In the genomic region with DNA sequence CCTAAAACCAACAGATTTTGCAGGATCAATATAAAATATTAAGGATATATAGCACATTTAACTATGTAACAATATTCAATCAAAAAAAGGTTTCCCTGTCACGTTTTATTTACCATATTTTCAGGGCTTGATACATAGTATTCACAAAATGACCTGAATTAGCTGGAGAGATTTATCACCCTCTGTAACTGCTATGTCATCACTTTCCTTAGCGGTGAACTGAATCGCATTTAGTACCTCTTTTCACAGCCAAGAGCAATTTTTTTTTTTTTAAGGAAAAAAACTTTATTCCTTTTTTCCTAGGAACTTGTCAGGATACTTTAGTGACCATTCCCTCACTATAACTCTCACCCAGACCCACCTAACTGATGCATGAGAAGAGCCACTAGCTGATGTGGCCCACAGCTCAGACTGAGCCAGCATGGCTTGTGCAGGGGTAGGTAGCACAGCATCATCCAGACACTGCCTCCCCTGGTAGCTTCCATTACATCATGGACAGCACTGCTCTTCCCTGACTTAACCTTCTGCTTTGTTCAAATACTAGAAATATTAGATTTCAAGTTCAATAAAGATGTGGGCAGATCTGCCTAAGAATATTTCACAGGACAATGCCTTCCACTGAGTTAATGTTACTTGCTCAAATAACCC, we compare ENCODE assay signal across 4 cellular contexts.
TF ChIP-seq lines count a peak whose summit lies in the region.

No MANE protein-coding gene starts in this region.

TF ChIP-seq in SK-N-SH treated with all-trans-retinoic acid at 6 μM for 48 hours, 23 proteins besides CTCF, POLR2A, EP300 and RAD21 (continued from another document):
- no peak for TF ChIP-seq GLIS3 (CRISPR knock-in tag; IDR thresholded peaks at IDR 0.05)
- TF ChIP-seq, protein P1, sequence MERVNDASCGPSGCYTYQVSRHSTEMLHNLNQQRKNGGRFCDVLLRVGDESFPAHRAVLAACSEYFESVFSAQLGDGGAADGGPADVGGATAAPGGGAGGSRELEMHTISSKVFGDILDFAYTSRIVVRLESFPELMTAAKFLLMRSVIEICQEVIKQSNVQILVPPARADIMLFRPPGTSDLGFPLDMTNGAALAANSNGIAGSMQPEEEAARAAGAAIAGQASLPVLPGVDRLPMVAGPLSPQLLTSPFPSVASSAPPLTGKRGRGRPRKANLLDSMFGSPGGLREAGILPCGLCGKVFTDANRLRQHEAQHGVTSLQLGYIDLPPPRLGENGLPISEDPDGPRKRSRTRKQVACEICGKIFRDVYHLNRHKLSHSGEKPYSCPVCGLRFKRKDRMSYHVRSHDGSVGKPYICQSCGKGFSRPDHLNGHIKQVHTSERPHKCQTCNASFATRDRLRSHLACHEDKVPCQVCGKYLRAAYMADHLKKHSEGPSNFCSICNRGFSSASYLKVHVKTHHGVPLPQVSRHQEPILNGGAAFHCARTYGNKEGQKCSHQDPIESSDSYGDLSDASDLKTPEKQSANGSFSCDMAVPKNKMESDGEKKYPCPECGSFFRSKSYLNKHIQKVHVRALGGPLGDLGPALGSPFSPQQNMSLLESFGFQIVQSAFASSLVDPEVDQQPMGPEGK (CRISPR knock-in tag; IDR thresholded peaks at IDR 0.05; ENCODE audit: borderline replicate concordance): no peak
- TF ChIP-seq ZFP3 (CRISPR knock-in tag; IDR thresholded peaks at IDR 0.05): no peak
- TF ChIP-seq CSDC2 (CRISPR knock-in tag; IDR thresholded peaks at IDR 0.05): no peak
- TF ChIP-seq ZNF70 (CRISPR knock-in tag; IDR thresholded peaks at IDR 0.05): no peak
- no peak for TF ChIP-seq ZNF8 (CRISPR knock-in tag; IDR thresholded peaks at IDR 0.05)
- no peak for TF ChIP-seq ARNTL (CRISPR knock-in tag; IDR thresholded peaks at IDR 0.05; ENCODE audit: borderline replicate concordance, low read depth)
- no peak for TF ChIP-seq ZNF565 (CRISPR knock-in tag; conservative IDR thresholded peaks at IDR 0.05; ENCODE audit: low read depth)
- TF ChIP-seq, protein P2, sequence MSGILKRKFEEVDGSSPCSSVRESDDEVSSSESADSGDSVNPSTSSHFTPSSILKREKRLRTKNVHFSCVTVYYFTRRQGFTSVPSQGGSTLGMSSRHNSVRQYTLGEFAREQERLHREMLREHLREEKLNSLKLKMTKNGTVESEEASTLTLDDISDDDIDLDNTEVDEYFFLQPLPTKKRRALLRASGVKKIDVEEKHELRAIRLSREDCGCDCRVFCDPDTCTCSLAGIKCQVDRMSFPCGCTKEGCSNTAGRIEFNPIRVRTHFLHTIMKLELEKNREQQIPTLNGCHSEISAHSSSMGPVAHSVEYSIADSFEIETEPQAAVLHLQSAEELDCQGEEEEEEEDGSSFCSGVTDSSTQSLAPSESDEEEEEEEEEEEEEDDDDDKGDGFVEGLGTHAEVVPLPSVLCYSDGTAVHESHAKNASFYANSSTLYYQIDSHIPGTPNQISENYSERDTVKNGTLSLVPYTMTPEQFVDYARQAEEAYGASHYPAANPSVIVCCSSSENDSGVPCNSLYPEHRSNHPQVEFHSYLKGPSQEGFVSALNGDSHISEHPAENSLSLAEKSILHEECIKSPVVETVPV (CRISPR knock-in tag; IDR thresholded peaks at IDR 0.05): no peak

TF ChIP-seq in SK-N-SH, 30 proteins besides CTCF, POLR2A, EP300 and RAD21 (continued from another document):
- TF ChIP-seq, protein P3, sequence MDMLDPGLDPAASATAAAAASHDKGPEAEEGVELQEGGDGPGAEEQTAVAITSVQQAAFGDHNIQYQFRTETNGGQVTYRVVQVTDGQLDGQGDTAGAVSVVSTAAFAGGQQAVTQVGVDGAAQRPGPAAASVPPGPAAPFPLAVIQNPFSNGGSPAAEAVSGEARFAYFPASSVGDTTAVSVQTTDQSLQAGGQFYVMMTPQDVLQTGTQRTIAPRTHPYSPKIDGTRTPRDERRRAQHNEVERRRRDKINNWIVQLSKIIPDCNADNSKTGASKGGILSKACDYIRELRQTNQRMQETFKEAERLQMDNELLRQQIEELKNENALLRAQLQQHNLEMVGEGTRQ (IDR thresholded peaks at IDR 0.05; ENCODE audit: borderline replicate concordance, low read depth, low read length): no peak
- TF ChIP-seq, protein P4, sequence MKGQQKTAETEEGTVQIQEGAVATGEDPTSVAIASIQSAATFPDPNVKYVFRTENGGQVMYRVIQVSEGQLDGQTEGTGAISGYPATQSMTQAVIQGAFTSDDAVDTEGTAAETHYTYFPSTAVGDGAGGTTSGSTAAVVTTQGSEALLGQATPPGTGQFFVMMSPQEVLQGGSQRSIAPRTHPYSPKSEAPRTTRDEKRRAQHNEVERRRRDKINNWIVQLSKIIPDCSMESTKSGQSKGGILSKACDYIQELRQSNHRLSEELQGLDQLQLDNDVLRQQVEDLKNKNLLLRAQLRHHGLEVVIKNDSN (IDR thresholded peaks at IDR 0.05; ENCODE audit: borderline replicate concordance, low read depth): no peak
- TF ChIP-seq, protein P5, sequence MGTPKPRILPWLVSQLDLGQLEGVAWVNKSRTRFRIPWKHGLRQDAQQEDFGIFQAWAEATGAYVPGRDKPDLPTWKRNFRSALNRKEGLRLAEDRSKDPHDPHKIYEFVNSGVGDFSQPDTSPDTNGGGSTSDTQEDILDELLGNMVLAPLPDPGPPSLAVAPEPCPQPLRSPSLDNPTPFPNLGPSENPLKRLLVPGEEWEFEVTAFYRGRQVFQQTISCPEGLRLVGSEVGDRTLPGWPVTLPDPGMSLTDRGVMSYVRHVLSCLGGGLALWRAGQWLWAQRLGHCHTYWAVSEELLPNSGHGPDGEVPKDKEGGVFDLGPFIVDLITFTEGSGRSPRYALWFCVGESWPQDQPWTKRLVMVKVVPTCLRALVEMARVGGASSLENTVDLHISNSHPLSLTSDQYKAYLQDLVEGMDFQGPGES (IDR thresholded peaks at IDR 0.05; ENCODE audit: low read depth, low read length): no peak
- TF ChIP-seq TAF1 (IDR thresholded peaks at IDR 0.05; ENCODE audit: borderline replicate concordance, low read depth, low read length): no peak
- TF ChIP-seq FOSL2 (IDR thresholded peaks at IDR 0.05; ENCODE audit: borderline replicate concordance, low read depth): no peak
- no peak for TF ChIP-seq NRF1 (IDR thresholded peaks at IDR 0.05; ENCODE audit: low read depth, low read length)
- TF ChIP-seq, protein P6, sequence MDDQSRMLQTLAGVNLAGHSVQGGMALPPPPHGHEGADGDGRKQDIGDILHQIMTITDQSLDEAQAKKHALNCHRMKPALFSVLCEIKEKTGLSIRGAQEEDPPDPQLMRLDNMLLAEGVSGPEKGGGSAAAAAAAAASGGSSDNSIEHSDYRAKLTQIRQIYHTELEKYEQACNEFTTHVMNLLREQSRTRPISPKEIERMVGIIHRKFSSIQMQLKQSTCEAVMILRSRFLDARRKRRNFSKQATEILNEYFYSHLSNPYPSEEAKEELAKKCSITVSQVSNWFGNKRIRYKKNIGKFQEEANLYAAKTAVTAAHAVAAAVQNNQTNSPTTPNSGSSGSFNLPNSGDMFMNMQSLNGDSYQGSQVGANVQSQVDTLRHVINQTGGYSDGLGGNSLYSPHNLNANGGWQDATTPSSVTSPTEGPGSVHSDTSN (IDR thresholded peaks at IDR 0.05): no peak
- no peak for TF ChIP-seq MXI1 (IDR thresholded peaks at IDR 0.05; ENCODE audit: low read depth, low read length)
- TF ChIP-seq JUND (IDR thresholded peaks at IDR 0.05): no peak
- no peak for TF ChIP-seq ELF1 (IDR thresholded peaks at IDR 0.05)
- TF ChIP-seq MEF2A (IDR thresholded peaks at IDR 0.05; ENCODE audit: borderline replicate concordance, low read depth): no peak
- no peak for TF ChIP-seq SIN3A (IDR thresholded peaks at IDR 0.05; ENCODE audit: borderline replicate concordance, low read depth, low read length)
- no peak for TF ChIP-seq GABPA (IDR thresholded peaks at IDR 0.05; ENCODE audit: low read depth)

TF ChIP-seq in HCT116, 20 proteins besides CTCF, POLR2A, EP300 and RAD21 (continued from another document and continues in another):
- TF ChIP-seq JUND (IDR thresholded peaks at IDR 0.05) (no peak), SIN3A (IDR thresholded peaks at IDR 0.05; ENCODE audit: low read depth) (no peak), ZNF274 (IDR thresholded peaks at IDR 0.05; ENCODE audit: low read depth, low read length) (no peak), ZFX (IDR thresholded peaks at IDR 0.05) (no peak), CBX3 (IDR thresholded peaks at IDR 0.05; ENCODE audit: low read depth) (no peak), ELF1 (IDR thresholded peaks at IDR 0.05; ENCODE audit: borderline replicate concordance, low read depth) (no peak), CEBPB (IDR thresholded peaks at IDR 0.05; ENCODE audit: low read depth) (no peak), SRF (IDR thresholded peaks at IDR 0.05; ENCODE audit: low read depth) (no peak), EZH2phosphoT487 (IDR thresholded peaks at IDR 0.05; ENCODE audit: borderline replicate concordance) (no peak), EGR1 (IDR thresholded peaks at IDR 0.05; ENCODE audit: low read depth) (no peak), YY1 (IDR thresholded peaks at IDR 0.05; ENCODE audit: extremely low read depth, insufficient replicate concordance, low read depth, low read length) (no peak), FOSL1 (IDR thresholded peaks at IDR 0.05; ENCODE audit: low read depth) (no peak), EZH2 (IDR thresholded peaks at IDR 0.05) (no peak)
- TF ChIP-seq, protein P7, sequence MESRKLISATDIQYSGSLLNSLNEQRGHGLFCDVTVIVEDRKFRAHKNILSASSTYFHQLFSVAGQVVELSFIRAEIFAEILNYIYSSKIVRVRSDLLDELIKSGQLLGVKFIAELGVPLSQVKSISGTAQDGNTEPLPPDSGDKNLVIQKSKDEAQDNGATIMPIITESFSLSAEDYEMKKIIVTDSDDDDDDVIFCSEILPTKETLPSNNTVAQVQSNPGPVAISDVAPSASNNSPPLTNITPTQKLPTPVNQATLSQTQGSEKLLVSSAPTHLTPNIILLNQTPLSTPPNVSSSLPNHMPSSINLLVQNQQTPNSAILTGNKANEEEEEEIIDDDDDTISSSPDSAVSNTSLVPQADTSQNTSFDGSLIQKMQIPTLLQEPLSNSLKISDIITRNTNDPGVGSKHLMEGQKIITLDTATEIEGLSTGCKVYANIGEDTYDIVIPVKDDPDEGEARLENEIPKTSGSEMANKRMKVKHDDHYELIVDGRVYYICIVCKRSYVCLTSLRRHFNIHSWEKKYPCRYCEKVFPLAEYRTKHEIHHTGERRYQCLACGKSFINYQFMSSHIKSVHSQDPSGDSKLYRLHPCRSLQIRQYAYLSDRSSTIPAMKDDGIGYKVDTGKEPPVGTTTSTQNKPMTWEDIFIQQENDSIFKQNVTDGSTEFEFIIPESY (IDR thresholded peaks at IDR 0.05; ENCODE audit: extremely low read depth, insufficient replicate concordance, low read length): no peak
- TF ChIP-seq, protein P8, sequence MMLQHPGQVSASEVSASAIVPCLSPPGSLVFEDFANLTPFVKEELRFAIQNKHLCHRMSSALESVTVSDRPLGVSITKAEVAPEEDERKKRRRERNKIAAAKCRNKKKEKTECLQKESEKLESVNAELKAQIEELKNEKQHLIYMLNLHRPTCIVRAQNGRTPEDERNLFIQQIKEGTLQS (IDR thresholded peaks at IDR 0.05): no peak

TF ChIP-seq in WTC11, 78 proteins besides CTCF, POLR2A, EP300 and RAD21 (continues in another document):
- TF ChIP-seq, protein P9, sequence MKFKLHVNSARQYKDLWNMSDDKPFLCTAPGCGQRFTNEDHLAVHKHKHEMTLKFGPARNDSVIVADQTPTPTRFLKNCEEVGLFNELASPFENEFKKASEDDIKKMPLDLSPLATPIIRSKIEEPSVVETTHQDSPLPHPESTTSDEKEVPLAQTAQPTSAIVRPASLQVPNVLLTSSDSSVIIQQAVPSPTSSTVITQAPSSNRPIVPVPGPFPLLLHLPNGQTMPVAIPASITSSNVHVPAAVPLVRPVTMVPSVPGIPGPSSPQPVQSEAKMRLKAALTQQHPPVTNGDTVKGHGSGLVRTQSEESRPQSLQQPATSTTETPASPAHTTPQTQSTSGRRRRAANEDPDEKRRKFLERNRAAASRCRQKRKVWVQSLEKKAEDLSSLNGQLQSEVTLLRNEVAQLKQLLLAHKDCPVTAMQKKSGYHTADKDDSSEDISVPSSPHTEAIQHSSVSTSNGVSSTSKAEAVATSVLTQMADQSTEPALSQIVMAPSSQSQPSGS (CRISPR knock-in tag; IDR thresholded peaks at IDR 0.05; ENCODE audit: borderline replicate concordance, low read depth): no peak
- TF ChIP-seq JUN (CRISPR knock-in tag; IDR thresholded peaks at IDR 0.05): no peak
- TF ChIP-seq, protein P10, sequence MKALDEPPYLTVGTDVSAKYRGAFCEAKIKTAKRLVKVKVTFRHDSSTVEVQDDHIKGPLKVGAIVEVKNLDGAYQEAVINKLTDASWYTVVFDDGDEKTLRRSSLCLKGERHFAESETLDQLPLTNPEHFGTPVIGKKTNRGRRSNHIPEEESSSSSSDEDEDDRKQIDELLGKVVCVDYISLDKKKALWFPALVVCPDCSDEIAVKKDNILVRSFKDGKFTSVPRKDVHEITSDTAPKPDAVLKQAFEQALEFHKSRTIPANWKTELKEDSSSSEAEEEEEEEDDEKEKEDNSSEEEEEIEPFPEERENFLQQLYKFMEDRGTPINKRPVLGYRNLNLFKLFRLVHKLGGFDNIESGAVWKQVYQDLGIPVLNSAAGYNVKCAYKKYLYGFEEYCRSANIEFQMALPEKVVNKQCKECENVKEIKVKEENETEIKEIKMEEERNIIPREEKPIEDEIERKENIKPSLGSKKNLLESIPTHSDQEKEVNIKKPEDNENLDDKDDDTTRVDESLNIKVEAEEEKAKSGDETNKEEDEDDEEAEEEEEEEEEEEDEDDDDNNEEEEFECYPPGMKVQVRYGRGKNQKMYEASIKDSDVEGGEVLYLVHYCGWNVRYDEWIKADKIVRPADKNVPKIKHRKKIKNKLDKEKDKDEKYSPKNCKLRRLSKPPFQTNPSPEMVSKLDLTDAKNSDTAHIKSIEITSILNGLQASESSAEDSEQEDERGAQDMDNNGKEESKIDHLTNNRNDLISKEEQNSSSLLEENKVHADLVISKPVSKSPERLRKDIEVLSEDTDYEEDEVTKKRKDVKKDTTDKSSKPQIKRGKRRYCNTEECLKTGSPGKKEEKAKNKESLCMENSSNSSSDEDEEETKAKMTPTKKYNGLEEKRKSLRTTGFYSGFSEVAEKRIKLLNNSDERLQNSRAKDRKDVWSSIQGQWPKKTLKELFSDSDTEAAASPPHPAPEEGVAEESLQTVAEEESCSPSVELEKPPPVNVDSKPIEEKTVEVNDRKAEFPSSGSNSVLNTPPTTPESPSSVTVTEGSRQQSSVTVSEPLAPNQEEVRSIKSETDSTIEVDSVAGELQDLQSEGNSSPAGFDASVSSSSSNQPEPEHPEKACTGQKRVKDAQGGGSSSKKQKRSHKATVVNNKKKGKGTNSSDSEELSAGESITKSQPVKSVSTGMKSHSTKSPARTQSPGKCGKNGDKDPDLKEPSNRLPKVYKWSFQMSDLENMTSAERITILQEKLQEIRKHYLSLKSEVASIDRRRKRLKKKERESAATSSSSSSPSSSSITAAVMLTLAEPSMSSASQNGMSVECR (CRISPR knock-in tag; IDR thresholded peaks at IDR 0.05; ENCODE audit: borderline replicate concordance): no peak
- no peak for TF ChIP-seq KAT7 (CRISPR knock-in tag; IDR thresholded peaks at IDR 0.05; ENCODE audit: borderline replicate concordance)
- TF ChIP-seq, protein P11, sequence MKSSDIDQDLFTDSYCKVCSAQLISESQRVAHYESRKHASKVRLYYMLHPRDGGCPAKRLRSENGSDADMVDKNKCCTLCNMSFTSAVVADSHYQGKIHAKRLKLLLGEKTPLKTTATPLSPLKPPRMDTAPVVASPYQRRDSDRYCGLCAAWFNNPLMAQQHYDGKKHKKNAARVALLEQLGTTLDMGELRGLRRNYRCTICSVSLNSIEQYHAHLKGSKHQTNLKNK (CRISPR knock-in tag; IDR thresholded peaks at IDR 0.05): no peak
- TF ChIP-seq, protein P8 (CRISPR knock-in tag; conservative IDR thresholded peaks at IDR 0.05): no peak
